8 cellular contexts compared by ENCODE assay signal in genomic region chr3:129001101-129001816, GRCh38. TPM values are rescaled to one million over a fixed set of nuclear protein-coding genes. Genes with fewer than 3 reads are reported as not detected.
DNase-seq lines count a peak whose midpoint lies in the region; ATAC-seq and TF ChIP-seq lines count a peak whose summit lies in the region.

Gene EFCC1 (plus strand): TSS chr3:129001304. CDS start chr3:129001629, 325 bp downstream.

- H3K4me1 ChIP-seq in endodermal cell (ENCODE audit: control insufficient read depth, insufficient read depth, low read length), result peaks cover 7% of the 10 kb centered on the region

- no peaks in the 10 kb centered on the region for H3K9me3 ChIP-seq in endodermal cell (ENCODE audit: control insufficient read depth, low read length)

- no peak for DNase-seq in CD14-positive monocyte (ENCODE audit: low spot score)
- DNase-seq in NCI-H69 (lab: John Stamatoyannopoulos, UW), result peak; percentile 69
- DNase-seq in endodermal cell, result peak; percentile 86
- DNase-seq in naive B cell, result no peak
- DNase-seq in NCI-H128 (lab: John Stamatoyannopoulos, UW; ENCODE audit: unreplicated experiment), result no peak
- no peak for DNase-seq in activated CD4-positive, CD25-positive, alpha-beta regulatory T cell treated with anti-CD3 and anti-CD28 coated beads, Interleukin-2, amount 50 U/mL, for 72 hours

- 1% methylated on average over 39 to 74 of the region's 74 CpGs for WGBS in endodermal cell (ENCODE audit: insufficient coverage in 1 of 2, insufficient read length in 1 of 2), 2 experiments

- TF ChIP-seq CTCF in CD14-positive monocyte (IDR thresholded peaks at IDR 0.05) (no peak), endodermal cell (conservative IDR thresholded peaks at IDR 0.05) (no peak)

- H3K36me3 Mint-ChIP-seq in CD14-positive monocyte (no peaks in the 10 kb centered on the region), endodermal cell (ENCODE audit: low read depth) (no peaks in the 10 kb centered on the region), naive B cell (no peaks in the 10 kb centered on the region)

- ATAC-seq in naive B cell (ENCODE audit: low read depth in 2 of 2) (peak; percentile 4 to 7), HG03175 (IDR thresholded peaks at IDR 0.05; ENCODE audit: unreplicated experiment) (no peak), HG02610 (IDR thresholded peaks at IDR 0.05; ENCODE audit: unreplicated experiment) (no peak)

- H3K9ac ChIP-seq in endodermal cell (ENCODE audit: extremely low read depth, low read length, poor library complexity, severe bottlenecking), result no peak within 1 kb of the TSS

- intact Hi-C loops in CD14-positive monocyte (cut with micrococcal nuclease), result no loop called here

- peak within 1 kb of the TSS; percentile 2 to 85 for H3K4me3 Mint-ChIP-seq in CD14-positive monocyte
- H3K4me3 Mint-ChIP-seq in endodermal cell, result peak within 1 kb of the TSS; percentile 54
- H3K4me3 Mint-ChIP-seq in naive B cell, result peak within 1 kb of the TSS; percentile 10 to 85 (median 71)

- H3K27ac Mint-ChIP-seq in CD14-positive monocyte (peak within 1 kb of the TSS in 1 of 7 donors; percentile 31), endodermal cell (no peak within 1 kb of the TSS), naive B cell (peak within 1 kb of the TSS in 5 of 6 donors; percentile 26 to 69 (median 34))

- H3K36me3 ChIP-seq in endodermal cell (ENCODE audit: control insufficient read depth, insufficient read depth, low read length), result no peaks in the 10 kb centered on the region

- H3K4me1 Mint-ChIP-seq in CD14-positive monocyte (peaks cover 16% of the 10 kb centered on the region), endodermal cell (peaks cover 16% of the 10 kb centered on the region), naive B cell (peaks cover 30 to 37% (median 32%) of the 10 kb centered on the region in 3 donors)

- H3K27me3 Mint-ChIP-seq in CD14-positive monocyte (ENCODE audit: low read depth in 3 of 3) (peaks cover 52 to 63% (median 55%) of the 10 kb centered on the region in 3 donors), endodermal cell (ENCODE audit: insufficient read depth) (peaks cover 98% of the 10 kb centered on the region), naive B cell (peaks cover 58 to 68% (median 64%) of the 10 kb centered on the region in 3 donors)

- peak within 1 kb of the TSS; percentile 73 for H3K4me3 ChIP-seq in endodermal cell (ENCODE audit: low read length)

- peak within 1 kb of the TSS; percentile 96 for H3K27ac ChIP-seq in endodermal cell (ENCODE audit: low read depth, low read length)

- peaks cover 0 to 16% (median 5%) of the 10 kb centered on the region in 7 donors for H3K9me3 Mint-ChIP-seq in CD14-positive monocyte
- H3K9me3 Mint-ChIP-seq in endodermal cell, result no peaks in the 10 kb centered on the region
- H3K9me3 Mint-ChIP-seq in naive B cell, result no peaks in the 10 kb centered on the region

- peaks cover 88% of the 10 kb centered on the region for H3K27me3 ChIP-seq in endodermal cell (ENCODE audit: control insufficient read depth, insufficient read depth, low read length, poor library complexity, severe bottlenecking)

RNA-seq across cellular contexts. Expression of gene EFCC1, which starts in this region (rescaled TPM):
- under 1 TPM; 0.11 to 0.15 TPM for polyA plus RNA-seq in CD14-positive monocyte
- under 1 TPM; 0.31 to 0.93 TPM for total RNA-seq in endodermal cell
- polyA plus RNA-seq in endodermal cell (2013, experiment 1 of 2), result 26.5 TPM
- polyA plus RNA-seq in endodermal cell (2013, experiment 2 of 2), result 23.8 TPM
- polyA plus RNA-seq in naive B cell (ENCODE audit: low read depth in 6 of 6), result not detected

Comparison
In these comparisons a context has a peak if more than half of its experiments do, and no peak if none do; other contexts are left out.
1. Peak in ATAC-seq in naive B cell; RNA of the gene not detected or under 1 TPM.
2. DNase-seq: peak in NCI-H69 (single experiment) and endodermal cell (single experiment); none in CD14-positive monocyte (single experiment), naive B cell (single experiment), NCI-H128 (single experiment) and activated CD4-positive, CD25-positive, alpha-beta regulatory T cell treated with anti-CD3 and anti-CD28 coated beads, Interleukin-2, amount 50 U/mL, for 72 hours (single experiment).
3. Peak in every context shown above with its lines, with median percentiles within 50 percentile points of each other: H3K4me3 Mint-ChIP-seq.